8 cellular contexts compared by ENCODE assay signal in genomic region chr12:20368653-20369163, GRCh38. TPM values are rescaled to one million over a fixed set of nuclear protein-coding genes. Genes with fewer than 3 reads are reported as not detected.
DNase-seq lines count a peak whose midpoint lies in the region; ATAC-seq, FAIRE-seq and TF ChIP-seq lines count a peak whose summit lies in the region.

No MANE protein-coding gene starts in this region.

- H3K9me3 Mint-ChIP-seq in Caco-2 (ENCODE audit: unreplicated experiment) = no peaks in the 10 kb centered on the region
- no peaks in the 10 kb centered on the region for H3K9me3 Mint-ChIP-seq in activated CD4-positive, alpha-beta T cell treated with anti-CD3 and anti-CD28 coated beads for 36 hours (ENCODE audit: low read depth)

- peaks cover 43% of the 10 kb centered on the region for H3K27me3 Mint-ChIP-seq in Caco-2 (ENCODE audit: insufficient read depth, unreplicated experiment)
- H3K27me3 Mint-ChIP-seq in activated CD4-positive, alpha-beta T cell treated with anti-CD3 and anti-CD28 coated beads for 36 hours = peaks cover 30% of the 10 kb centered on the region

- peak overlapping the region; percentile 84 for H3K4me3 Mint-ChIP-seq in Caco-2 (ENCODE audit: unreplicated experiment)
- no peak overlapping the region for H3K4me3 Mint-ChIP-seq in activated CD4-positive, alpha-beta T cell treated with anti-CD3 and anti-CD28 coated beads for 36 hours

- no peak for ATAC-seq in HG03097 (IDR thresholded peaks at IDR 0.05; ENCODE audit: low FRiP score, unreplicated experiment)
- ATAC-seq in GM18909 (IDR thresholded peaks at IDR 0.05; ENCODE audit: poor library complexity, unreplicated experiment) = no peak
- ATAC-seq in activated CD4-positive, alpha-beta T cell treated with anti-CD3 and anti-CD28 coated beads for 36 hours = no peak

- no peak overlapping the region for H3K9ac ChIP-seq in keratinocyte (ENCODE audit: control insufficient read depth, extremely low read depth, insufficient read depth, low read length)

- WGBS in small intestine, 3 donors = 1 to 2% (median 2%) methylated on average over 30 to 34 of the region's 34 CpGs

- peak overlapping the region; percentile 76 for H3K4me2 ChIP-seq in keratinocyte (ENCODE audit: control insufficient read depth, extremely low read depth, insufficient read depth, low read depth, low read length)

- H3K79me2 ChIP-seq in keratinocyte (ENCODE audit: control insufficient read depth, insufficient read depth, low read length) = no peaks in the 10 kb centered on the region

- H3K4me1 Mint-ChIP-seq in Caco-2 (ENCODE audit: low read depth, unreplicated experiment) = peaks cover 13% of the 10 kb centered on the region
- peaks cover 8% of the 10 kb centered on the region for H3K4me1 Mint-ChIP-seq in activated CD4-positive, alpha-beta T cell treated with anti-CD3 and anti-CD28 coated beads for 36 hours

- H3K9me1 ChIP-seq in keratinocyte (ENCODE audit: control insufficient read depth, extremely low read depth, insufficient read depth, low read length) = no peaks in the 10 kb centered on the region

- no peaks in the 10 kb centered on the region for H4K20me1 ChIP-seq in keratinocyte (ENCODE audit: control insufficient read depth, extremely low read depth, insufficient read depth, low read length)

- peak overlapping the region; percentile 56 for H2AFZ ChIP-seq in keratinocyte (ENCODE audit: control insufficient read depth, low read length)

- H3K27me3 ChIP-seq in Caco-2 (replicated peaks; ENCODE audit: control insufficient read depth, insufficient read depth, low read length) (peaks cover 4% of the 10 kb centered on the region), MG63 (peaks cover 3% of the 10 kb centered on the region; the same call in 1 of the 2 replicates), keratinocyte (ENCODE audit: control insufficient read depth, extremely low read depth, insufficient read depth, low read length) (peaks cover 37% of the 10 kb centered on the region), small intestine (ENCODE audit: control insufficient read depth in 2 of 2, insufficient read depth in 2 of 2, low read length in 2 of 2) (no peaks in the 10 kb centered on the region)

- dilution Hi-C loops in keratinocyte (cut with MboI; ENCODE audit: extremely low pct_ligation_motif_present, low sequenced_read_pairs) = no loop called here

- POLR2A ChIA-PET in Caco-2 (lab: Charles Lee) = no interaction called here
- POLR2A ChIA-PET in activated CD4-positive, alpha-beta T cell treated with anti-CD3 and anti-CD28 coated beads for 36 hours (lab: Charles Lee) = no interaction called here

- H3K36me3 Mint-ChIP-seq in Caco-2 (ENCODE audit: insufficient read depth, unreplicated experiment) = peaks cover 4% of the 10 kb centered on the region
- no peaks in the 10 kb centered on the region for H3K36me3 Mint-ChIP-seq in activated CD4-positive, alpha-beta T cell treated with anti-CD3 and anti-CD28 coated beads for 36 hours (ENCODE audit: low read depth)

- H3K9me3 ChIP-seq in Caco-2 (no peaks in the 10 kb centered on the region), MG63 (no peaks in the 10 kb centered on the region), keratinocyte (ENCODE audit: control insufficient read depth, low read depth, low read length) (no peaks in the 10 kb centered on the region), small intestine (ENCODE audit: control insufficient read depth, low read depth) (no peaks in the 10 kb centered on the region)

- H3K36me3 ChIP-seq in Caco-2 (ENCODE audit: control insufficient read depth, insufficient read depth, low read length) = no peaks in the 10 kb centered on the region
- no peaks in the 10 kb centered on the region for H3K36me3 ChIP-seq in MG63
- no peaks in the 10 kb centered on the region for H3K36me3 ChIP-seq in keratinocyte (ENCODE audit: control insufficient read depth in 2 of 2, extremely low read depth in 1 of 2, insufficient read depth in 2 of 2, low read length in 2 of 2)
- no peaks in the 10 kb centered on the region for H3K36me3 ChIP-seq in small intestine (ENCODE audit: control insufficient read depth in 2 of 2, insufficient read depth in 2 of 2, low read length in 2 of 2)

- intact Hi-C loops in Caco-2 (cut with micrococcal nuclease; ENCODE audit: unreplicated experiment) = no loop called here
- intact Hi-C loops in activated CD4-positive, alpha-beta T cell treated with anti-CD3 and anti-CD28 coated beads for 36 hours (cut with DNase I, micrococcal nuclease) = no loop called here

- no peak overlapping the region for H3K27ac ChIP-seq in keratinocyte (ENCODE audit: control insufficient read depth, insufficient read depth, low read length)
- peak overlapping the region; percentile 58 to 87 for H3K27ac ChIP-seq in small intestine (ENCODE audit: low read depth in 1 of 2, low read length in 1 of 2)

- CTCF ChIA-PET in Caco-2 (lab: Charles Lee) = interaction anchor here (0.6 to 0.7 kb wide), 3 partner anchors 149 to 674 kb away, joined by 3 to 4 read pairs (median 3); no protein-coding TSS in a partner anchor
- CTCF ChIA-PET in activated CD4-positive, alpha-beta T cell treated with anti-CD3 and anti-CD28 coated beads for 36 hours (lab: Charles Lee) = no interaction called here

- no peak for TF ChIP-seq CTCF in Caco-2 (IDR thresholded peaks at IDR 0.05; ENCODE audit: insufficient read depth in 1 of 2, low read depth in 1 of 2, low read length in 1 of 2, severe bottlenecking in 1 of 2, unreplicated experiment in 1 of 2)
- TF ChIP-seq CTCF in keratinocyte (optimal IDR thresholded peaks at IDR 0.05 in 1 of 3, IDR thresholded peaks at IDR 0.05 in 1 of 3, conservative IDR thresholded peaks at IDR 0.05 in 1 of 3; ENCODE audit: extremely low read depth in 1 of 3, insufficient read depth in 2 of 3, low read length in 3 of 3) = no peak

- BruUV-seq in Caco-2 (replicated peaks; lab: Mats Ljungman, UMichigan) = no TSS peak

- H3K4me3 ChIP-seq in Caco-2 (ENCODE audit: low read depth, low read length) = peak overlapping the region; percentile 39
- peak overlapping the region; percentile 59 for H3K4me3 ChIP-seq in MG63
- peak overlapping the region in 2 of 3 experiments; percentile 50 to 53 for H3K4me3 ChIP-seq in keratinocyte (ENCODE audit: control insufficient read depth in 2 of 3, extremely low read depth in 1 of 3, insufficient read depth in 2 of 3, low read depth in 1 of 3, low read length in 3 of 3)
- H3K4me3 ChIP-seq in small intestine (ENCODE audit: low read depth in 1 of 2, low read length in 2 of 2) = peak overlapping the region; percentile 62 to 84

- DNase-seq in Caco-2 (peak in 1 of 2 experiments; percentile 22), MG63 (peak; percentile 40), cerebellar cortex (ENCODE audit: low spot score) (peak; percentile 40), keratinocyte (ENCODE audit: low read depth, low spot score) (no peak), small intestine (peak; percentile 31)
- no peak for DNase-seq in activated CD4-positive, alpha-beta T cell treated with anti-CD3 and anti-CD28 coated beads for 36 hours

- peaks cover 9% of the 10 kb centered on the region; the same call in 1 of the 2 replicates for H3K4me1 ChIP-seq in Caco-2
- peaks cover 4% of the 10 kb centered on the region for H3K4me1 ChIP-seq in keratinocyte (ENCODE audit: control insufficient read depth, extremely low read depth, insufficient read depth, low read length)
- no peaks in the 10 kb centered on the region for H3K4me1 ChIP-seq in small intestine (ENCODE audit: control insufficient read depth in 2 of 2, insufficient read depth in 1 of 2, low read depth in 1 of 2, low read length in 1 of 2)

- no peak overlapping the region for H3K27ac Mint-ChIP-seq in Caco-2 (ENCODE audit: unreplicated experiment)
- H3K27ac Mint-ChIP-seq in activated CD4-positive, alpha-beta T cell treated with anti-CD3 and anti-CD28 coated beads for 36 hours = no peak overlapping the region

- FAIRE-seq in keratinocyte (lab: Jason Lieb, UNC) (no peak), small intestine (lab: Jason Lieb, UNC) (no peak)

RNA-seq across cellular contexts. Expression of gene PDE3A, which starts 0.4 kb away (rescaled TPM):
- 0.36 and 0.44 TPM in 2 replicates for total RNA-seq in Caco-2 (2022)
- total RNA-seq in MG63 (2014; rRNA removed; shearing (Covaris generic); ENCODE audit: low replicate concordance) = 0.03 and 0.25 TPM in 2 replicates
- polyA plus RNA-seq in keratinocyte (0.01 TPM in 1 of 3 replicates, not detected in the others), small intestine (1 to 10 TPM; 2.4 to 8.2 (median 4.9) TPM)
- not detected for polyA plus RNA-seq in keratinocyte (2011; ENCODE audit: low read depth)
- polyA plus RNA-seq in keratinocyte (2011; cell fraction: cytosol; rRNA removed) = 0.01 TPM in 1 of 2 replicates, not detected in the other
- not detected in 2 replicates for polyA plus RNA-seq in keratinocyte (2011; cell fraction: nucleus; rRNA removed)
- not detected in 2 replicates for polyA plus RNA-seq in keratinocyte (2012; ENCODE audit: low replicate concordance)
- polyA minus RNA-seq in keratinocyte = not detected in 3 replicates
- 0.77 TPM for polyA minus RNA-seq in keratinocyte (2011; cell fraction: cytosol; rRNA and poly(A)+ RNA removed)
- 0.16 and 0.21 TPM in 2 replicates for polyA minus RNA-seq in keratinocyte (2011; cell fraction: nucleus; rRNA and poly(A)+ RNA removed)
- not detected for total RNA-seq in activated CD4-positive, alpha-beta T cell treated with anti-CD3 and anti-CD28 coated beads for 36 hours

Comparison
In these comparisons a context has a peak if more than half of its experiments do, and no peak if none do; other contexts are left out.
1. DNase-seq: peak in MG63 (single experiment), cerebellar cortex (single experiment) and small intestine (single experiment); none in keratinocyte (single experiment) and activated CD4-positive, alpha-beta T cell treated with anti-CD3 and anti-CD28 coated beads for 36 hours (single experiment).
2. Peak in every context shown above with its lines, with median percentiles within 50 percentile points of each other: H3K4me3 ChIP-seq.